In genomic region chr17:63841350-63842172, GRCh38 we compare ENCODE assay signal across 9 cellular contexts. TPM values are rescaled to one million over a fixed set of nuclear protein-coding genes. Genes with fewer than 3 reads are reported as not detected.
DNase-seq lines count a peak whose midpoint lies in the region; ATAC-seq, FAIRE-seq and TF ChIP-seq lines count a peak whose summit lies in the region.
"Had no signal": no experiment of that assay in that cellular context is flagged by ENCODE, and none has a peak within 500 bp of the region (broad histone marks: within the 10 kb centered on the region; RNA-seq: fewer than 3 reads in every experiment).

No MANE protein-coding gene starts in this region.

- ATAC-seq in GM18909 (IDR thresholded peaks at IDR 0.05; ENCODE audit: poor library complexity, unreplicated experiment) (peak; percentile 5), T-cell (replicated peaks in 1 of 4) (no peak), upper lobe of left lung (ENCODE audit: low FRiP score in 2 of 2) (no peak)

- BruUV-seq in endothelial cell of umbilical vein (replicated peaks; lab: Mats Ljungman, UMichigan): no TSS peak

- H3K4me3 ChIP-seq in AG09309 (ENCODE audit: control insufficient read depth, low read depth, low read length) (peak overlapping the region; percentile 88), endothelial cell of umbilical vein (replicated peaks in 1 of 3; ENCODE audit: insufficient read depth in 1 of 3, low read depth in 1 of 3, low read length in 3 of 3) (peak overlapping the region; percentile 56 to 86 (median 77)), upper lobe of left lung (peak overlapping the region; percentile 66 to 98 (median 93))

- intact Hi-C loops in endothelial cell of umbilical vein (cut with micrococcal nuclease): loop anchor here (1.0 kb wide), 1 partner anchor 14 kb away; the partner anchor contains the start of genes FTSJ3 and PSMC5

- no peaks in the 10 kb centered on the region for H3K9me1 ChIP-seq in endothelial cell of umbilical vein (replicated peaks; ENCODE audit: control insufficient read depth, extremely low read depth, insufficient read depth, low read length)

- H3K79me2 ChIP-seq in endothelial cell of umbilical vein (ENCODE audit: control insufficient read depth, insufficient read depth, low read length): peaks cover 43% of the 10 kb centered on the region

- peak overlapping the region; percentile 70 for H2AFZ ChIP-seq in endothelial cell of umbilical vein (ENCODE audit: low read depth, low read length)

- no peaks in the 10 kb centered on the region for H3K36me3 ChIP-seq in endothelial cell of umbilical vein (ENCODE audit: control insufficient read depth in 2 of 2, extremely low read depth in 1 of 2, insufficient read depth in 2 of 2, low read length in 2 of 2)
- H3K36me3 ChIP-seq in upper lobe of left lung: peaks cover 3 to 13% (median 10%) of the 10 kb centered on the region in 4 donors

- dilution Hi-C loops in endothelial cell of umbilical vein (cut with MboI; ENCODE audit: extremely low pct_ligation_motif_present, low sequenced_read_pairs): no loop called here

- FAIRE-seq in endothelial cell of umbilical vein (lab: Jason Lieb, UNC): peak; percentile 79

- peak overlapping the region; percentile 75 for H3K9ac ChIP-seq in endothelial cell of umbilical vein (replicated peaks; ENCODE audit: extremely low read depth, insufficient read depth, low read length)

- no peaks in the 10 kb centered on the region for H3K27me3 Mint-ChIP-seq in T-cell

- TF ChIP-seq CTCF in AG09309 (IDR thresholded peaks at IDR 0.05; ENCODE audit: control insufficient read depth, insufficient read depth, low read depth, low read length, missing control alignments) (no peak), endothelial cell of umbilical vein (IDR thresholded peaks at IDR 0.05; ENCODE audit: extremely low read depth in 1 of 2, insufficient read depth in 1 of 2, low read depth in 1 of 2, low read length in 2 of 2) (no peak), upper lobe of left lung (IDR thresholded peaks at IDR 0.05) (no peak)

- H3K9me3 ChIP-seq in endothelial cell of umbilical vein (replicated peaks; ENCODE audit: control insufficient read depth, insufficient read depth, low read length) (no peaks in the 10 kb centered on the region), upper lobe of left lung (no peaks in the 10 kb centered on the region)

- H3K9me3 Mint-ChIP-seq in T-cell: no peaks in the 10 kb centered on the region

- CTCF ChIA-PET in T-cell (lab: Charles Lee): interaction anchor here in 1 of 2 donors (0.7 kb wide), 2 partner anchors 13 to 243 kb away, joined by 3 to 4 read pairs; no protein-coding TSS in a partner anchor
- CTCF ChIA-PET in endothelial cell of umbilical vein (lab: Charles Lee): interaction anchor here (0.6 to 1.2 kb wide), 6 partner anchors 8 to 25 kb away, joined by 3 to 4 read pairs (median 3); partner anchors contain the start of gene PSMC5

- H3K4me2 ChIP-seq in endothelial cell of umbilical vein (ENCODE audit: insufficient read depth, low read length): peak overlapping the region; percentile 84

- peaks cover 24% of the 10 kb centered on the region for H3K4me1 ChIP-seq in endothelial cell of umbilical vein (ENCODE audit: control insufficient read depth, extremely low read depth, insufficient read depth, low read length)
- peaks cover 43 to 60% (median 50%) of the 10 kb centered on the region in 4 donors for H3K4me1 ChIP-seq in upper lobe of left lung

- no peaks in the 10 kb centered on the region for H4K20me1 ChIP-seq in endothelial cell of umbilical vein (replicated peaks; ENCODE audit: control insufficient read depth, extremely low read depth, insufficient read depth, low read length)

- H3K4me1 Mint-ChIP-seq in T-cell: peaks cover 39 to 53% (median 45%) of the 10 kb centered on the region in 3 donors

- H3K27me3 ChIP-seq in endothelial cell of umbilical vein (ENCODE audit: control insufficient read depth in 2 of 2, insufficient read depth in 2 of 2, low read length in 2 of 2): no peaks in the 10 kb centered on the region
- peaks cover 0 to 2% (median 0%) of the 10 kb centered on the region in 4 donors for H3K27me3 ChIP-seq in upper lobe of left lung

- TF ChIP-seq POLR2A in endothelial cell of umbilical vein (IDR thresholded peaks at IDR 0.05; ENCODE audit: low read depth, low read length): no peak
- TF ChIP-seq POLR2A in upper lobe of left lung (IDR thresholded peaks at IDR 0.05): peak in 1 of 4 donors; percentile 8

- H3K4me3 Mint-ChIP-seq in T-cell: peak overlapping the region; percentile 92 to 94 (median 94)

- DNase-seq in AG09309 (ENCODE audit: low read depth) (no peak), T-cell (no peak), endothelial cell of umbilical vein (ENCODE audit: low read depth, low spot score) (peak; percentile 56), midbrain (lab: John Stamatoyannopoulos, UW) (peak; percentile 51), upper lobe of left lung (peak; percentile 62 to 83), kidney glomerular epithelial cell (lab: John Stamatoyannopoulos, UW) (no peak), NOMO-1 (lab: John Stamatoyannopoulos, UW; ENCODE audit: unreplicated experiment in 2 of 2) (no peak)

- 5 to 7% methylated on average over 18 to 20 of the region's 26 CpGs for WGBS in upper lobe of left lung, 2 donors

- H3K27ac ChIP-seq in endothelial cell of umbilical vein (ENCODE audit: insufficient read depth, low read depth, low read length) (peak overlapping the region; percentile 38), upper lobe of left lung (peak overlapping the region; percentile 89 to 97 (median 96))

- no peak for TF ChIP-seq EP300 in upper lobe of left lung (IDR thresholded peaks at IDR 0.05)

- peak overlapping the region; percentile 92 for H3K27ac Mint-ChIP-seq in T-cell

- POLR2A ChIA-PET in T-cell (lab: Charles Lee) (interaction anchor here in 1 of 2 donors (0.6 kb wide), 1 partner anchor 23 kb away, joined by 3 read pairs; no protein-coding TSS in a partner anchor), endothelial cell of umbilical vein (lab: Charles Lee) (no interaction called here)

- peaks cover 7% of the 10 kb centered on the region for H3K36me3 Mint-ChIP-seq in T-cell

TF ChIP-seq in endothelial cell of umbilical vein, 7 proteins besides CTCF, POLR2A, EP300 and RAD21 (continues in another document):
- TF ChIP-seq GATA2 (IDR thresholded peaks at IDR 0.05; ENCODE audit: insufficient read depth, insufficient read length, low read depth, low read length): no peak
- no peak for TF ChIP-seq FOS (IDR thresholded peaks at IDR 0.05; ENCODE audit: borderline replicate concordance, insufficient read depth, low read length)

RNA-seq across cellular contexts. Expression of gene SMARCD2, which starts 0.9 kb away (rescaled TPM):
- total RNA-seq in T-cell: 100 to 1,000 TPM in 4 of 5 donors, 10 to 100 TPM in 1; 94.9 to 129 (median 121) TPM
- 50.3 and 51.2 TPM in 2 replicates for total RNA-seq in endothelial cell of umbilical vein
- 55.7 and 62.8 TPM in 2 replicates for polyA plus RNA-seq in endothelial cell of umbilical vein
- 56.1 and 58.7 TPM in 2 replicates for polyA plus RNA-seq in endothelial cell of umbilical vein (2011; cell fraction: cytosol; rRNA removed)
- 70.9 and 82.3 TPM in 2 replicates for polyA plus RNA-seq in endothelial cell of umbilical vein (2011; cell fraction: nucleus; rRNA removed)
- polyA plus RNA-seq in endothelial cell of umbilical vein (2012): 53.4 and 69.3 TPM in 2 replicates
- polyA minus RNA-seq in endothelial cell of umbilical vein: 59.7 and 61.2 TPM in 2 replicates
- 15.7 TPM for polyA minus RNA-seq in endothelial cell of umbilical vein (2011; cell fraction: cytosol; rRNA and poly(A)+ RNA removed)
- 25.6 and 32.2 TPM in 2 replicates for polyA minus RNA-seq in endothelial cell of umbilical vein (2011; cell fraction: nucleus; rRNA and poly(A)+ RNA removed)
- 100 to 1,000 TPM in 3 of 6 donors, 10 to 100 TPM in 3; 77.0 to 137 (median 95.7) TPM for total RNA-seq in upper lobe of left lung

RNA-seq across cellular contexts. Expression of gene FTSJ3, which starts 14.1 kb away (rescaled TPM):
- total RNA-seq in T-cell: 10 to 100 TPM; 39.4 to 64.9 (median 53.3) TPM
- 50.2 and 60.2 TPM in 2 replicates for total RNA-seq in endothelial cell of umbilical vein
- polyA plus RNA-seq in endothelial cell of umbilical vein: 27.3 and 42.1 TPM in 2 replicates
- 43.5 and 45.2 TPM in 2 replicates for polyA plus RNA-seq in endothelial cell of umbilical vein (2011; cell fraction: cytosol; rRNA removed)
- polyA plus RNA-seq in endothelial cell of umbilical vein (2011; cell fraction: nucleus; rRNA removed): 84.6 and 94.4 TPM in 2 replicates
- polyA plus RNA-seq in endothelial cell of umbilical vein (2012): 48.1 and 63.3 TPM in 2 replicates
- 53.2 and 70.8 TPM in 2 replicates for polyA minus RNA-seq in endothelial cell of umbilical vein
- polyA minus RNA-seq in endothelial cell of umbilical vein (2011; cell fraction: cytosol; rRNA and poly(A)+ RNA removed): 41.7 TPM
- 31.7 and 36.8 TPM in 2 replicates for polyA minus RNA-seq in endothelial cell of umbilical vein (2011; cell fraction: nucleus; rRNA and poly(A)+ RNA removed)
- 10 to 100 TPM; 24.7 to 75.4 (median 41.8) TPM for total RNA-seq in upper lobe of left lung

RNA-seq across cellular contexts. Expression of gene PSMC5, which starts 14.3 kb away (rescaled TPM):
- total RNA-seq in T-cell (100 to 1,000 TPM in 3 of 5 donors, 10 to 100 TPM in 2; 83.9 to 114 (median 107) TPM), endothelial cell of umbilical vein (179 TPM in 2 replicates), upper lobe of left lung (100 to 1,000 TPM in 1 of 6 donors, 10 to 100 TPM in 5; 55.2 to 118 (median 88.1) TPM)
- 170 and 236 TPM in 2 replicates for polyA plus RNA-seq in endothelial cell of umbilical vein
- polyA plus RNA-seq in endothelial cell of umbilical vein (2011; cell fraction: cytosol; rRNA removed): 258 and 310 TPM in 2 replicates
- 206 and 284 TPM in 2 replicates for polyA plus RNA-seq in endothelial cell of umbilical vein (2011; cell fraction: nucleus; rRNA removed)
- 213 and 261 TPM in 2 replicates for polyA plus RNA-seq in endothelial cell of umbilical vein (2012)
- 240 and 255 TPM in 2 replicates for polyA minus RNA-seq in endothelial cell of umbilical vein
- 139 TPM for polyA minus RNA-seq in endothelial cell of umbilical vein (2011; cell fraction: cytosol; rRNA and poly(A)+ RNA removed)
- polyA minus RNA-seq in endothelial cell of umbilical vein (2011; cell fraction: nucleus; rRNA and poly(A)+ RNA removed): 57.3 and 70.1 TPM in 2 replicates

RNA-seq across cellular contexts. Expression of gene CSH2, which starts 31.9 kb away (rescaled TPM):
- total RNA-seq in T-cell (not detected), endothelial cell of umbilical vein (not detected in 2 replicates), upper lobe of left lung (not detected)
- polyA plus RNA-seq in endothelial cell of umbilical vein: not detected in 2 replicates
- polyA plus RNA-seq in endothelial cell of umbilical vein (2011; cell fraction: cytosol; rRNA removed): not detected in 2 replicates
- not detected in 2 replicates for polyA plus RNA-seq in endothelial cell of umbilical vein (2011; cell fraction: nucleus; rRNA removed)
- not detected in 2 replicates for polyA plus RNA-seq in endothelial cell of umbilical vein (2012)
- polyA minus RNA-seq in endothelial cell of umbilical vein: not detected in 2 replicates
- polyA minus RNA-seq in endothelial cell of umbilical vein (2011; cell fraction: cytosol; rRNA and poly(A)+ RNA removed): not detected
- not detected in 2 replicates for polyA minus RNA-seq in endothelial cell of umbilical vein (2011; cell fraction: nucleus; rRNA and poly(A)+ RNA removed)
- total RNA-seq: HT1080 had no signal

RNA-seq across cellular contexts. Expression of gene GH2, which starts 40.2 kb away (rescaled TPM):
- total RNA-seq in T-cell (not detected), endothelial cell of umbilical vein (not detected in 2 replicates), upper lobe of left lung (not detected)
- not detected in 2 replicates for polyA plus RNA-seq in endothelial cell of umbilical vein
- not detected in 2 replicates for polyA plus RNA-seq in endothelial cell of umbilical vein (2011; cell fraction: cytosol; rRNA removed)
- not detected in 2 replicates for polyA plus RNA-seq in endothelial cell of umbilical vein (2011; cell fraction: nucleus; rRNA removed)
- polyA plus RNA-seq in endothelial cell of umbilical vein (2012): not detected in 2 replicates
- not detected in 2 replicates for polyA minus RNA-seq in endothelial cell of umbilical vein
- polyA minus RNA-seq in endothelial cell of umbilical vein (2011; cell fraction: cytosol; rRNA and poly(A)+ RNA removed): not detected
- not detected in 2 replicates for polyA minus RNA-seq in endothelial cell of umbilical vein (2011; cell fraction: nucleus; rRNA and poly(A)+ RNA removed)
- total RNA-seq: HT1080 had no signal

Comparison
In these comparisons a context has a peak if more than half of its experiments do, and no peak if none do; other contexts are left out.
1. DNase-seq: peak in endothelial cell of umbilical vein (single experiment), midbrain (single experiment) and upper lobe of left lung (2 of 2); none in AG09309 (single experiment), T-cell (0 of 34), kidney glomerular epithelial cell (single experiment) and NOMO-1 (0 of 2).
2. Peak in every context shown above with its lines, with median percentiles within 50 percentile points of each other: H3K4me3 ChIP-seq.